In genomic region chr20:47815866-47816265, GRCh38 we compare ENCODE assay signal across 22 cellular contexts.
"Had no signal": no experiment of that assay in that cellular context is flagged by ENCODE, and none has a peak within 500 bp of the region (broad histone marks: within the 10 kb centered on the region; RNA-seq: fewer than 3 reads in every experiment).

No MANE protein-coding gene starts in this region.

- H3K4me3 ChIP-seq: cardiac muscle cell, Peyer's patch had no signal

- H3K27me3 ChIP-seq: cardiac muscle cell, Peyer's patch had no signal

- DNase-seq: activated CD4-positive, alpha-beta T cell treated with anti-CD3 and anti-CD28 coated beads for 48 hours; activated CD4-positive, alpha-beta T cell treated with anti-CD3 and anti-CD28 coated beads, Interleukin-2, amount 50 U/mL, for 48 hours; activated CD4-positive, CD25-positive, alpha-beta regulatory T cell treated with anti-CD3 and anti-CD28 coated beads, Interleukin-2, amount 50 U/mL, for 72 hours; activated CD8-positive, alpha-beta memory T cell treated with anti-CD3 and anti-CD28 coated beads, Interleukin-2, amount 10 ng/mL, durations not matched to agents 7 days and 5 days; activated gamma-delta T cell; activated naive CD4-positive, alpha-beta T cell treated with anti-CD3 and anti-CD28 coated beads for 36 hours; activated T-cell treated with anti-CD3 and anti-CD28 coated beads, Interleukin-2, amount 50 U/mL, for 24 hours; brain microvascular endothelial cell; Karpas-422; NCI-H1105 treated with DMSO at 0.1 percent for 48 hours; NCI-H1436 treated with DMSO at 0.1 percent for 48 hours; NCI-H187; NCI-H2081; NCI-H510A treated with DMSO at 0.1 percent for 48 hours; NK-92 treated with Interleukin-12 subunit alpha and Interleukin-12 subunit beta, amount 100 ng/mL, for 24 hours; OCI-M1; SIG-M5; T-helper 17 cell; T-helper 9 cell had no signal

- H3K9me3 ChIP-seq: Peyer's patch had no signal

- H3K27ac ChIP-seq: brain microvascular endothelial cell, cardiac muscle cell, Peyer's patch had no signal

- H3K36me3 ChIP-seq: brain microvascular endothelial cell, cardiac muscle cell, Peyer's patch had no signal

- ATAC-seq: activated CD8-positive, alpha-beta memory T cell treated with anti-CD3 and anti-CD28 coated beads, Interleukin-2, amount 10 ng/mL, durations not matched to agents 7 days and 5 days; T-helper 17 cell; WTC11 had no signal

- H3K4me1 ChIP-seq: Peyer's patch had no signal
